26 cellular contexts compared by ENCODE assay signal in the genomic region with DNA sequence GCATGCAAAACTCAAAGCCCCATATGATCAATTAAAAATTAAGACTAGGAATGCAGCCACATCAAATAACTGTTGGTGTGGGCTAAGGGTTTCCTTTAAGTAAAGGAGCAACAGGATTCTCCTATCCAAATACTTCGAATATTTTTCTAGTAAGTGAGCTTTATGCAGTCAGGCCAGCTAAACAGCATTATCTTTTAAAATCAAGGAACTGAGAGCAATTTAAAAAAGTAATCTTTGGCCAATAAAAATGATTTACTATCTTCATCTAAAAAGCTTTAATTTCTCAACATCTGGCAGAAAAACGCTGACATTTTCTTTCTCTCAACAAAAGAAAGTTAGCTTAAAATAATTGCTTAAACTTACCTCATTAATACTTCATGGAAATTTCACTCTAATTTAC.
"Had no signal": no experiment of that assay in that cellular context is flagged by ENCODE, and none has a peak within 500 bp of the region (broad histone marks: within the 10 kb centered on the region; RNA-seq: fewer than 3 reads in every experiment).

No MANE protein-coding gene starts in this region.

- H3K36me3 Mint-ChIP-seq: natural killer cell; stimulated activated memory B cell treated with anti-CD40 and anti-IgM and Interleukin-4, amounts not matched to agents 10 μg/mL and 1 μg/mL and 100 μg/mL, for 72 hours had no signal

- H3K27me3 Mint-ChIP-seq: stimulated activated naive CD8-positive, alpha-beta T cell treated with anti-CD3 and anti-CD28 coated beads, Interleukin-15, amount 100 ng/mL, for 72 hours had no signal

- H3K9me3 Mint-ChIP-seq: natural killer cell; stimulated activated memory B cell treated with anti-CD40 and anti-IgM and Interleukin-4, amounts not matched to agents 10 μg/mL and 1 μg/mL and 100 μg/mL, for 72 hours; stimulated activated naive CD8-positive, alpha-beta T cell treated with anti-CD3 and anti-CD28 coated beads, Interleukin-15, amount 100 ng/mL, for 72 hours; T-helper 1 cell treated with Interleukin-12 subunit alpha and Interleukin-12 subunit beta and Interleukin-4 antibody, amounts not matched to agents 30 μg/mL and 1 μg/mL, for 36 hours had no signal

- DNase-seq: activated CD4-positive, alpha-beta T cell treated with anti-CD3 and anti-CD28 coated beads for 48 hours; activated CD4-positive, alpha-beta T cell treated with anti-CD3 and anti-CD28 coated beads, Interleukin-2, amount 50 U/mL, for 48 hours; activated CD8-positive, alpha-beta memory T cell treated with anti-CD3 and anti-CD28 coated beads for 24 hours; activated effector memory CD4-positive, alpha-beta T cell treated with Interleukin-2 at 50 U/mL for 16 hours; activated naive CD4-positive, alpha-beta T cell treated with Interleukin-2 at 50 U/mL for 16 hours; amniotic stem cell; caudate nucleus; glutamatergic neuron; left lung; lower lobe of right lung; mesenchymal stem cell; natural killer cell; retina; stimulated activated CD4-positive, alpha-beta T cell treated with anti-CD3 and anti-CD28 coated beads, Interleukin-4, amount 100 ng/mL, for 4 hours; stimulated activated CD8-positive, alpha-beta memory T cell treated with anti-CD3 and anti-CD28 coated beads, Interleukin-4, amount 100 ng/mL, for 48 hours; stimulated activated naive CD8-positive, alpha-beta T cell treated with anti-CD3 and anti-CD28 coated beads, Interleukin-15, amount 100 ng/mL, for 72 hours; substantia nigra; T-helper 9 cell; upper lobe of left lung had no signal

- ATAC-seq: activated CD4-positive, CD25-positive, alpha-beta regulatory T cell treated with anti-CD3 and anti-CD28 coated beads, Interleukin-2, amount 50 U/mL, for 24 hours; left lung; lower lobe of right lung; natural killer cell; sciatic nerve; stimulated activated memory B cell treated with anti-CD40 and anti-IgM and Interleukin-4, amounts not matched to agents 10 μg/mL and 1 μg/mL and 100 μg/mL, for 72 hours; stimulated activated naive CD8-positive, alpha-beta T cell treated with anti-CD3 and anti-CD28 coated beads, Interleukin-15, amount 100 ng/mL, for 72 hours had no signal

- H3K4me3 ChIP-seq: esophagus muscularis mucosa, left lung, lower lobe of right lung, skin epidermis, upper lobe of left lung had no signal

- H3K27me3 ChIP-seq: esophagus muscularis mucosa, left lung, upper lobe of left lung had no signal

- H3K27ac Mint-ChIP-seq: natural killer cell; stimulated activated memory B cell treated with anti-CD40 and anti-IgM and Interleukin-4, amounts not matched to agents 10 μg/mL and 1 μg/mL and 100 μg/mL, for 72 hours; stimulated activated naive CD8-positive, alpha-beta T cell treated with anti-CD3 and anti-CD28 coated beads, Interleukin-15, amount 100 ng/mL, for 72 hours; T-helper 1 cell treated with Interleukin-12 subunit alpha and Interleukin-12 subunit beta and Interleukin-4 antibody, amounts not matched to agents 30 μg/mL and 1 μg/mL, for 36 hours had no signal

- H3K9me3 ChIP-seq: esophagus muscularis mucosa, left lung, lower lobe of right lung, upper lobe of left lung had no signal

- H3K4me3 Mint-ChIP-seq: natural killer cell; stimulated activated memory B cell treated with anti-CD40 and anti-IgM and Interleukin-4, amounts not matched to agents 10 μg/mL and 1 μg/mL and 100 μg/mL, for 72 hours; stimulated activated naive CD8-positive, alpha-beta T cell treated with anti-CD3 and anti-CD28 coated beads, Interleukin-15, amount 100 ng/mL, for 72 hours; T-helper 1 cell treated with Interleukin-12 subunit alpha and Interleukin-12 subunit beta and Interleukin-4 antibody, amounts not matched to agents 30 μg/mL and 1 μg/mL, for 36 hours had no signal

- H3K4me1 Mint-ChIP-seq: natural killer cell; stimulated activated memory B cell treated with anti-CD40 and anti-IgM and Interleukin-4, amounts not matched to agents 10 μg/mL and 1 μg/mL and 100 μg/mL, for 72 hours; stimulated activated naive CD8-positive, alpha-beta T cell treated with anti-CD3 and anti-CD28 coated beads, Interleukin-15, amount 100 ng/mL, for 72 hours had no signal

- H3K27ac ChIP-seq: esophagus muscularis mucosa, left lung, lower lobe of right lung, upper lobe of left lung, VCaP had no signal
